ENCODE assay signal across 23 cellular contexts in genomic region chr15:32670624-32671022, GRCh38. TPM values are rescaled to one million over a fixed set of nuclear protein-coding genes. Genes with fewer than 3 reads are reported as not detected.
DNase-seq lines count a peak whose midpoint lies in the region; ATAC-seq and TF ChIP-seq lines count a peak whose summit lies in the region.
"Had no signal": no experiment of that assay in that cellular context is flagged by ENCODE, and none has a peak within 500 bp of the region (broad histone marks: within the 10 kb centered on the region; RNA-seq: fewer than 3 reads in every experiment).

No MANE protein-coding gene starts in this region.

- H3K79me2 ChIP-seq in GM23338 (replicated peaks; ENCODE audit: insufficient read depth) (no peaks in the 10 kb centered on the region), hepatocyte (no peaks in the 10 kb centered on the region)

- H3K9me3 Mint-ChIP-seq in GM23338, result no peaks in the 10 kb centered on the region
- H3K9me3 Mint-ChIP-seq in activated T-cell treated with anti-CD3 and anti-CD28 coated beads, Interleukin-2, amount 50 U/mL, for 72 hours, result no peaks in the 10 kb centered on the region

- in situ Hi-C loops in G401 (cut with HindIII; ENCODE audit: low sequenced_read_pairs), result no loop called here

- TF ChIP-seq POLR2A in stomach (IDR thresholded peaks at IDR 0.05), result no peak

- intact Hi-C loops in stomach (cut with DNase I; ENCODE audit: low total_unique reads), result no loop called here

- no peaks in the 10 kb centered on the region for H3K9me3 ChIP-seq in hepatocyte (ENCODE audit: low read depth)
- H3K9me3 ChIP-seq in stomach, result no peaks in the 10 kb centered on the region
- H3K9me3 ChIP-seq: adrenal gland, heart left ventricle, uterus had no signal

- H3K27me3 ChIP-seq in GM23338 (ENCODE audit: insufficient read depth) (no peaks in the 10 kb centered on the region), hepatocyte (no peaks in the 10 kb centered on the region), stomach (no peaks in the 10 kb centered on the region)
- H3K27me3 ChIP-seq: adrenal gland, cardiac muscle cell, heart left ventricle, uterus had no signal

- TF ChIP-seq CTCF in GM23338 (conservative IDR thresholded peaks at IDR 0.05; ENCODE audit: low read depth in 2 of 2), result no peak
- no peak for TF ChIP-seq CTCF in hepatocyte (IDR thresholded peaks at IDR 0.05; ENCODE audit: poor library complexity)
- no peak for TF ChIP-seq CTCF in stomach (IDR thresholded peaks at IDR 0.05)

- peaks cover 30% of the 10 kb centered on the region for H3K4me1 Mint-ChIP-seq in GM23338
- no peaks in the 10 kb centered on the region for H3K4me1 Mint-ChIP-seq in activated T-cell treated with anti-CD3 and anti-CD28 coated beads, Interleukin-2, amount 50 U/mL, for 72 hours (ENCODE audit: low read depth)

- H4K20me1 ChIP-seq in GM23338 (replicated peaks; ENCODE audit: insufficient read depth) (no peaks in the 10 kb centered on the region; the same call in 1 of the 2 replicates), hepatocyte (ENCODE audit: insufficient read depth, poor library complexity, severe bottlenecking) (no peaks in the 10 kb centered on the region)

- H3K27ac ChIP-seq in GM23338 (ENCODE audit: low read depth) (no peak overlapping the region), angular gyrus (ENCODE audit: low read depth, low read length) (peak overlapping the region; percentile 98), hepatocyte (peak overlapping the region; percentile 70), stomach (peak overlapping the region in 3 of 5 donors; percentile 51 to 65 (median 55))
- H3K27ac ChIP-seq: cardiac muscle cell, heart left ventricle, KMS-11, uterus had no signal

- no peaks in the 10 kb centered on the region; the same call in 2 of the 3 replicates for H3K36me3 Mint-ChIP-seq in GM23338 (ENCODE audit: low read depth)
- H3K36me3 Mint-ChIP-seq in activated T-cell treated with anti-CD3 and anti-CD28 coated beads, Interleukin-2, amount 50 U/mL, for 72 hours (ENCODE audit: insufficient read depth in 2 of 2), result no peaks in the 10 kb centered on the region

- WGBS in hepatocyte (ENCODE audit: low lambda C conversion rate, missing lambda C conversion rate), result 72% methylated on average over 3 of the region's 3 CpGs
- 68 to 86% (median 82%) methylated on average over 3 of the region's 3 CpGs for WGBS in stomach, 5 donors

- H3F3A ChIP-seq in GM23338 (replicated peaks; ENCODE audit: low read depth), result no peaks in the 10 kb centered on the region

- 0 out of 2 replicates have a peak overlapping the region, but pooled peaks have one; percentile 41 for H3K4me2 ChIP-seq in GM23338
- H3K4me2 ChIP-seq in hepatocyte, result peak overlapping the region; percentile 49
- H3K4me2 ChIP-seq: KMS-11 had no signal

- H3K4me3 ChIP-seq in GM23338, result no peak overlapping the region
- H3K4me3 ChIP-seq in hepatocyte, result no peak overlapping the region
- H3K4me3 ChIP-seq in stomach, result no peak overlapping the region
- H3K4me3 ChIP-seq: adrenal gland, cardiac muscle cell, heart left ventricle, lung, uterus had no signal

- no peak for DNase-seq in GM23338 (ENCODE audit: low spot score)
- DNase-seq in hepatocyte (ENCODE audit: low spot score), result no peak
- DNase-seq in stomach, result no peak
- no peak for DNase-seq in NCI-H446 treated with DMSO at 0.1 percent for 48 hours (lab: John Stamatoyannopoulos, UW)
- DNase-seq in NOMO-1 treated with dmso at 0.1 percent for 144 hours (lab: John Stamatoyannopoulos, UW; ENCODE audit: unreplicated experiment), result no peak
- no peak for DNase-seq in activated T-cell treated with anti-CD3 and anti-CD28 coated beads, Interleukin-2, amount 50 U/mL, for 72 hours
- DNase-seq in G401 (ENCODE audit: low spot score), result no peak
- DNase-seq: activated CD4-positive, alpha-beta T cell treated with anti-CD3 and anti-CD28 coated beads, Interleukin-2, amount 50 U/mL, for 1 hour; activated CD8-positive, alpha-beta memory T cell treated with anti-CD3 and anti-CD28 coated beads, Interleukin-2, amount 50 U/mL, for 4 hours; activated gamma-delta T cell; DMS79; NCI-H2029 treated with DMSO at 0.1 percent for 48 hours; NCI-H510A; stimulated activated naive CD4-positive, alpha-beta T cell treated with Interleukin-2 at 50 U/mL for 16 hours; T-helper 1 cell; uterus had no signal

- no peak overlapping the region for H3K4me3 Mint-ChIP-seq in GM23338
- no peak overlapping the region for H3K4me3 Mint-ChIP-seq in activated T-cell treated with anti-CD3 and anti-CD28 coated beads, Interleukin-2, amount 50 U/mL, for 72 hours

- H3K4me1 ChIP-seq in GM23338 (ENCODE audit: insufficient read depth) (peaks cover 22% of the 10 kb centered on the region), hepatocyte (ENCODE audit: insufficient read depth) (peaks cover 5% of the 10 kb centered on the region), stomach (peaks cover 0 to 4% (median 0%) of the 10 kb centered on the region in 4 donors)
- H3K4me1 ChIP-seq: heart left ventricle, uterus had no signal

- TF ChIP-seq EP300 in stomach (IDR thresholded peaks at IDR 0.05), result no peak

- H3K27ac Mint-ChIP-seq in GM23338, result no peak overlapping the region
- H3K27ac Mint-ChIP-seq in activated T-cell treated with anti-CD3 and anti-CD28 coated beads, Interleukin-2, amount 50 U/mL, for 72 hours, result no peak overlapping the region

- peaks cover 4% of the 10 kb centered on the region for H3K27me3 Mint-ChIP-seq in GM23338 (ENCODE audit: insufficient read depth, low read depth, poor library complexity)
- no peaks in the 10 kb centered on the region for H3K27me3 Mint-ChIP-seq in activated T-cell treated with anti-CD3 and anti-CD28 coated beads, Interleukin-2, amount 50 U/mL, for 72 hours (ENCODE audit: low read depth)

- no peaks in the 10 kb centered on the region for H3K36me3 ChIP-seq in GM23338 (ENCODE audit: insufficient read depth)
- no peaks in the 10 kb centered on the region for H3K36me3 ChIP-seq in hepatocyte (replicated peaks; ENCODE audit: insufficient read depth, low read depth)
- H3K36me3 ChIP-seq in stomach, result no peaks in the 10 kb centered on the region
- H3K36me3 ChIP-seq: adrenal gland, cardiac muscle cell, heart left ventricle, uterus had no signal

- H2AFZ ChIP-seq in GM23338 (no peak overlapping the region), hepatocyte (no peak overlapping the region)

- H3K9me2 ChIP-seq in GM23338 (ENCODE audit: insufficient read depth), result no peaks in the 10 kb centered on the region
- H3K9me2 ChIP-seq in hepatocyte (replicated peaks; ENCODE audit: insufficient read depth), result no peaks in the 10 kb centered on the region

- no peak for ATAC-seq in GM23338
- no peak for ATAC-seq in activated T-cell treated with anti-CD3 and anti-CD28 coated beads, Interleukin-2, amount 50 U/mL, for 72 hours (replicated peaks in 1 of 2)

TF ChIP-seq in GM23338, 12 proteins besides CTCF, POLR2A, EP300 and RAD21 (continues in another document):
- no peak for TF ChIP-seq NANOG (IDR thresholded peaks at IDR 0.05; ENCODE audit: borderline replicate concordance)
- TF ChIP-seq JUNB (IDR thresholded peaks at IDR 0.05; ENCODE audit: unreplicated experiment), result no peak
- no peak for TF ChIP-seq CREB1 (CRISPR knock-in tag; IDR thresholded peaks at IDR 0.05; ENCODE audit: low read depth)
- no peak for TF ChIP-seq EZH2phosphoT487 (IDR thresholded peaks at IDR 0.05; ENCODE audit: unreplicated experiment)
- no peak for TF ChIP-seq ZNF331 (CRISPR knock-in tag; IDR thresholded peaks at IDR 0.05; ENCODE audit: low read depth)
- no peak for TF ChIP-seq STAT1 (IDR thresholded peaks at IDR 0.05; ENCODE audit: unreplicated experiment)
- TF ChIP-seq ZNF114 (CRISPR knock-in tag; IDR thresholded peaks at IDR 0.05), result no peak

RNA-seq across cellular contexts. Expression of gene SCG5, which starts 29.1 kb away (rescaled TPM):
- total RNA-seq in GM23338 (2014; rRNA removed; shearing (Covaris generic)), result 48.1 and 49.2 TPM in 2 replicates
- polyA plus RNA-seq in GM23338 (2016; fragmentation: Nextera tagmentation; extraction: Ambion mirVana) (64.4 and 73.3 TPM in 2 replicates), hepatocyte (3.5 and 9.8 TPM in 2 replicates), stomach (1 to 10 TPM; 1.4 to 7.3 (median 3.9) TPM)
- total RNA-seq in hepatocyte (2.0 and 5.2 TPM in 2 replicates), stomach (10 to 100 TPM in 1 of 5 donors, 1 to 10 TPM in 1, not detected in 3; 2.9 to 16.5 TPM)
- total RNA-seq in activated T-cell treated with anti-CD3 and anti-CD28 coated beads, Interleukin-2, amount 50 U/mL, for 72 hours, result 1 to 10 TPM; 3.5 to 4.7 TPM
- total RNA-seq in G401 (2014; rRNA removed; shearing (Covaris generic)), result 0.18 TPM in 1 of 2 replicates, not detected in the other
- total RNA-seq: Right ventricle myocardium superior had no signal

RNA-seq across cellular contexts. Expression of gene GREM1, which starts 47.2 kb away (rescaled TPM):
- total RNA-seq in GM23338 (2014; rRNA removed; shearing (Covaris generic)), result 0.12 and 1.0 TPM in 2 replicates
- polyA plus RNA-seq in GM23338 (2016; fragmentation: Nextera tagmentation; extraction: Ambion mirVana) (0.21 and 0.27 TPM in 2 replicates), hepatocyte (1.5 and 3.1 TPM in 2 replicates), stomach (10 to 100 TPM in 2 of 3 donors, 1 to 10 TPM in 1; 4.0 to 22.2 (median 14.6) TPM)
- total RNA-seq in hepatocyte (4.5 and 5.7 TPM in 2 replicates), stomach (10 to 100 TPM in 3 of 5 donors, 1 to 10 TPM in 2; 5.3 to 50.0 (median 13.0) TPM)
- under 1 TPM in 1 of 2 donors, not detected in 1; 0.25 TPM for total RNA-seq in activated T-cell treated with anti-CD3 and anti-CD28 coated beads, Interleukin-2, amount 50 U/mL, for 72 hours
- total RNA-seq in G401 (2014; rRNA removed; shearing (Covaris generic)), result 0.75 and 1.0 TPM in 2 replicates
- total RNA-seq: Right ventricle myocardium superior had no signal
- polyA plus RNA-seq: cardiac muscle cell had no signal

RNA-seq across cellular contexts. Expression of gene ARHGAP11A, which starts 55.3 kb away (rescaled TPM):
- total RNA-seq in GM23338 (2014; rRNA removed; shearing (Covaris generic)), result 38.7 and 43.1 TPM in 2 replicates
- polyA plus RNA-seq in GM23338 (2016; fragmentation: Nextera tagmentation; extraction: Ambion mirVana) (21.4 and 28.3 TPM in 2 replicates), hepatocyte (3.4 and 4.8 TPM in 2 replicates), stomach (1 to 10 TPM; 3.2 to 6.2 (median 6.1) TPM)
- total RNA-seq in hepatocyte (4.7 and 4.9 TPM in 2 replicates), stomach (10 to 100 TPM in 3 of 5 donors, 1 to 10 TPM in 2; 2.2 to 13.9 (median 11.4) TPM)
- 100 to 1,000 TPM; 108 to 132 TPM for total RNA-seq in activated T-cell treated with anti-CD3 and anti-CD28 coated beads, Interleukin-2, amount 50 U/mL, for 72 hours
- 29.0 and 44.1 TPM in 2 replicates for total RNA-seq in G401 (2014; rRNA removed; shearing (Covaris generic))
